ENCODE assay signal across 9 cellular contexts in the genomic region with DNA sequence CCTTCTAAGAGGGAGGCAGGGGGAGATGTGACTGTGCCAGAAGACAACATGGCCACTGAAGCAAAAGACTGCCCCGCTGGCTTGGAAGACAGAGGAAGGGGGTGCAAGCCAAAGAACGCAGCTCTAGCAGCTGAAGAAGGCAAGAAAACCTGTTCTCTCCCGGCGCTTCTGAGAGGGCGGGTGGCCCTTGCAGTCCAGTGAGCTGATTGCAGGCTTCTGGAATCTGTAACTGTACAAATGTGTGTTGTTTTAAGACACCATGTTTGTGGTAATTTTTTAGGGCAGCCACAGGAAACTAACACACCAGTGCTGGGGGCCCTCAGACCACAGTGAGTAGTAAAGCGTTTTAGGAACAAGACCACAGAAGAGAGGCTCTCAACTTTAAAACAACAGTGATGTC. TPM values are rescaled to one million over a fixed set of nuclear protein-coding genes. Genes with fewer than 3 reads are reported as not detected.
A peak's percentile ranks its signal among the peaks of the same experiment; 100 is the strongest.
DNase-seq lines count a peak whose midpoint lies in the region; ATAC-seq, FAIRE-seq and TF ChIP-seq lines count a peak whose summit lies in the region.
"Had no signal": no experiment of that assay in that cellular context is flagged by ENCODE, and none has a peak within 500 bp of the region (broad histone marks: within the 10 kb centered on the region; RNA-seq: fewer than 3 reads in every experiment).

No MANE protein-coding gene starts in this region.

- H3K27ac Mint-ChIP-seq in activated B cell treated with CpG ODN at 0.5 μM for 24 hours = peak overlapping the region; percentile 57

- CTCF ChIA-PET in activated B cell treated with CpG ODN at 0.5 μM for 24 hours (lab: Charles Lee) (interaction anchor here (1.3 to 5.5 kb wide), 6 partner anchors 12 to 164 kb away, joined by 3 to 59 read pairs (median 16); no protein-coding TSS in a partner anchor), GM10248 (lab: Yijun Ruan, JAX) (interaction anchor here (0.9 to 4.6 kb wide), 5 partner anchors 12 to 31 kb away, joined by 3 to 41 read pairs (median 27); no protein-coding TSS in a partner anchor)

- peaks cover 56% of the 10 kb centered on the region for H3K36me3 Mint-ChIP-seq in activated B cell treated with CpG ODN at 0.5 μM for 24 hours (ENCODE audit: low read depth)

- TF ChIP-seq CTCF in activated B cell treated with CpG ODN at 0.5 μM for 24 hours (IDR thresholded peaks at IDR 0.05) (no peak), kidney (IDR thresholded peaks at IDR 0.05; ENCODE audit: borderline replicate concordance, extremely low read depth, insufficient read depth) (no peak), thyroid gland (IDR thresholded peaks at IDR 0.05) (no peak), GM10248 (IDR thresholded peaks at IDR 0.05; ENCODE audit: control extremely low read depth, extremely low read depth, low read depth, missing control alignments) (no peak)

- peak; percentile 2 for ATAC-seq in Right ventricle myocardium superior (ENCODE audit: poor library complexity)
- ATAC-seq in left cardiac atrium = no peak
- no peak for ATAC-seq in activated B cell treated with CpG ODN at 0.5 μM for 24 hours (ENCODE audit: low read depth)
- ATAC-seq in HG03460 (IDR thresholded peaks at IDR 0.05; ENCODE audit: unreplicated experiment) = no peak

- no peak overlapping the region for H3K4me3 ChIP-seq in kidney (ENCODE audit: low read length in 2 of 2)
- no peak overlapping the region for H3K4me3 ChIP-seq in thyroid gland (replicated peaks in 1 of 3)
- H3K4me3 ChIP-seq: SJSA1 had no signal

- FAIRE-seq in kidney (lab: Jason Lieb, UNC) = no peak

- no peaks in the 10 kb centered on the region for H3K9me3 ChIP-seq in kidney (ENCODE audit: control insufficient read depth in 1 of 2, low read length in 2 of 2)
- H3K9me3 ChIP-seq in thyroid gland = no peaks in the 10 kb centered on the region
- H3K9me3 ChIP-seq: SJSA1 had no signal

- peaks cover 14 to 27% of the 10 kb centered on the region in 2 donors for H3K36me3 ChIP-seq in kidney (ENCODE audit: control insufficient read depth in 1 of 2, insufficient read depth in 2 of 2, low read length in 2 of 2)
- H3K36me3 ChIP-seq in thyroid gland = peaks cover 15 to 25% of the 10 kb centered on the region in 2 donors

- H3K27me3 Mint-ChIP-seq in activated B cell treated with CpG ODN at 0.5 μM for 24 hours = no peaks in the 10 kb centered on the region

- peaks cover 30% of the 10 kb centered on the region for H3K4me1 Mint-ChIP-seq in activated B cell treated with CpG ODN at 0.5 μM for 24 hours

- no peak overlapping the region for H3K4me3 Mint-ChIP-seq in activated B cell treated with CpG ODN at 0.5 μM for 24 hours

- no peak for TF ChIP-seq POLR2A in thyroid gland (IDR thresholded peaks at IDR 0.05)

- WGBS in thyroid gland, 2 donors = 27 to 43% methylated on average over 6 of the region's 6 CpGs

- H3K27ac ChIP-seq in kidney (ENCODE audit: low read depth in 2 of 2, low read length in 2 of 2) (no peak overlapping the region), thyroid gland (peak overlapping the region; percentile 41 to 69 (median 53))
- H3K27ac ChIP-seq: SJSA1 had no signal

- peaks cover 0 to 3% of the 10 kb centered on the region in 2 donors for H3K4me1 ChIP-seq in kidney (ENCODE audit: control insufficient read depth in 1 of 2, insufficient read depth in 1 of 2, low read depth in 1 of 2, low read length in 2 of 2)
- peaks cover 0 to 16% of the 10 kb centered on the region in 2 donors for H3K4me1 ChIP-seq in thyroid gland
- H3K4me1 ChIP-seq: SJSA1 had no signal

- DNase-seq in Right ventricle myocardium superior (no peak), left cardiac atrium (no peak), activated B cell treated with CpG ODN at 0.5 μM for 24 hours (no peak), kidney (peak; percentile 53), thyroid gland (peak; percentile 68 to 79), GM10248 (ENCODE audit: extremely low spot score) (no peak)
- no peak for DNase-seq in stimulated activated CD4-positive, alpha-beta T cell treated with anti-CD3 and anti-CD28 coated beads, Interleukin-4, amount 100 ng/mL, for 4 hours

- intact Hi-C loops in Right ventricle myocardium superior (cut with DNase I) = no loop called here
- intact Hi-C loops in left cardiac atrium (cut with DNase I) = loop anchor here in 1 of 2 donors (10.0 kb wide), 1 partner anchor 154 kb away; a partner anchor contains a TSS
- intact Hi-C loops in activated B cell treated with CpG ODN at 0.5 μM for 24 hours (cut with micrococcal nuclease) = no loop called here
- intact Hi-C loops in kidney (cut with DNase I) = no loop called here
- intact Hi-C loops in thyroid gland (cut with DNase I) = no loop called here

- H3K27me3 ChIP-seq in thyroid gland = no peaks in the 10 kb centered on the region
- H3K27me3 ChIP-seq: SJSA1 had no signal

- POLR2A ChIA-PET in activated B cell treated with CpG ODN at 0.5 μM for 24 hours (lab: Charles Lee) (interaction anchor here (4.2 kb wide), 1 partner anchor 24 kb away, joined by 45 read pairs; no protein-coding TSS in a partner anchor), GM10248 (lab: Yijun Ruan, JAX) (interaction anchor here (1.0 to 1.8 kb wide), 3 partner anchors 10 to 28 kb away, joined by 3 to 7 read pairs (median 3); no protein-coding TSS in a partner anchor)

- no peak overlapping the region for H3K9ac ChIP-seq in kidney (ENCODE audit: low read length in 2 of 2)

- no peaks in the 10 kb centered on the region for H3K9me3 Mint-ChIP-seq in activated B cell treated with CpG ODN at 0.5 μM for 24 hours

RNA-seq across cellular contexts. Expression of a gene that starts 47.0 kb away (rescaled TPM):
- total RNA-seq in Right ventricle myocardium superior (86.0 TPM), left cardiac atrium (100 to 1,000 TPM; 108 to 110 TPM), activated B cell treated with CpG ODN at 0.5 μM for 24 hours (109 and 110 TPM in 2 replicates), kidney (269 TPM), thyroid gland (100 to 1,000 TPM; 135 to 275 (median 180) TPM)
- polyA plus RNA-seq in kidney (ENCODE audit: insufficient read depth, low read depth, low replicate concordance) = 119 TPM

Comparison
In these comparisons a context has a peak if more than half of its experiments do, and no peak if none do; other contexts are left out.
1. DNase-seq: peak in kidney (single experiment) and thyroid gland (2 of 2); none in Right ventricle myocardium superior (single experiment), left cardiac atrium (single experiment), activated B cell treated with CpG ODN at 0.5 μM for 24 hours (single experiment), GM10248 (single experiment) and stimulated activated CD4-positive, alpha-beta T cell treated with anti-CD3 and anti-CD28 coated beads, Interleukin-4, amount 100 ng/mL, for 4 hours (0 of 2).
2. H3K27ac ChIP-seq: peak in thyroid gland (3 of 3); none in kidney (0 of 2).